In the genomic region with DNA sequence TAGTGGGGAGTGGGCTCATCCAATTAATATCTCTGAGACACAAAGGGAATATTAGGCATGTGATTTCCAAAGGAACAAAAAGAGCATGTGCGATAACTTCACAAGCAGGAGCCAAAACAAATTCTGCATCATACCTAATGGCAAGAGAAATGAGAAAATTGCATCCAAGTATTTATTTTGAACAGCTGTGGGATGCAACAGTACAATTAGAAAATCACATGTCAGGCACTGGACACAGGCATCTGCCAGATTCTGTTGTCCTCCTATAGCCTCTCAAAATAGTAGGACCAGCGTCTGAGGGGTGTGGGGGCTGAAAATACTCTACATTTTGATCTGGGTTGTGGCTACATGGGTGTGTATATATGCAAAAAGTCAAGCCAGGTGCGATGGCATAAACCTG, we compare ENCODE assay signal across 25 cellular contexts.
DNase-seq lines count a peak whose midpoint lies in the region; ATAC-seq and TF ChIP-seq lines count a peak whose summit lies in the region.
"Had no signal": no experiment of that assay in that cellular context is flagged by ENCODE, and none has a peak within 500 bp of the region (broad histone marks: within the 10 kb centered on the region; RNA-seq: fewer than 3 reads in every experiment).

No MANE protein-coding gene starts in this region.

- H3K9ac ChIP-seq in BLaER1 treated with 17β-estradiol and CSF1 and Interleukin-3, amounts not matched to agents 10 nM and 100 nM: no peak overlapping the region

- H3K9me3 ChIP-seq in BLaER1 treated with 17β-estradiol and CSF1 and Interleukin-3, amounts not matched to agents 10 nM and 100 nM (replicated peaks in 1 of 11): peaks cover 17 to 23% (median 19%) of the 10 kb centered on the region in 11 experiments
- no peaks in the 10 kb centered on the region for H3K9me3 ChIP-seq in OCI-LY7 (ENCODE audit: low read length)
- peaks cover 3 to 7% (median 7%) of the 10 kb centered on the region in 3 donors for H3K9me3 ChIP-seq in tibial artery

- ATAC-seq in activated T-helper 17 cell treated with anti-CD3 and anti-CD28 coated beads, Interleukin-2, amount 50 U/mL, for 72 hours (replicated peaks): no peak
- no peak for ATAC-seq in GM19328 (IDR thresholded peaks at IDR 0.05; ENCODE audit: unreplicated experiment)
- ATAC-seq: HepG2, T-cell had no signal

- H3K79me2 ChIP-seq in OCI-LY7 (ENCODE audit: insufficient read depth, low read depth, low read length): no peaks in the 10 kb centered on the region

- DNase-seq in OCI-LY7 (ENCODE audit: low spot score): no peak
- DNase-seq in fibroblast of gingiva (ENCODE audit: low read depth): peak; percentile 33
- DNase-seq in tibial artery: no peak
- DNase-seq in HUDEP-2 (lab: John Stamatoyannopoulos, UW; ENCODE audit: unreplicated experiment in 76 of 76): no peak
- DNase-seq: CD8-positive, alpha-beta memory T cell; DMS 273 treated with DMSO at 0.1 percent for 48 hours; DMS79; Karpas-422; NCI-H1092 treated with DMSO at 0.1 percent for 48 hours; NCI-H1436; NCI-H187; NCI-H2081 treated with DMSO at 0.1 percent for 48 hours; NCI-H2171 treated with DMSO at 0.1 percent for 48 hours; NCI-H345; NCI-H510A treated with DMSO at 0.1 percent for 48 hours; NCI-H748 treated with DMSO at 0.1 percent for 48 hours; NK-92 treated with Interleukin-12 subunit alpha and Interleukin-12 subunit beta, amount 100 ng/mL, for 24 hours; PC-9; SHP77; T-cell had no signal

- no peaks in the 10 kb centered on the region for H4K20me1 ChIP-seq in BLaER1 treated with 17β-estradiol and CSF1 and Interleukin-3, amounts not matched to agents 10 nM and 100 nM
- H4K20me1 ChIP-seq in OCI-LY7 (ENCODE audit: insufficient read depth, low read length): no peaks in the 10 kb centered on the region

- no peaks in the 10 kb centered on the region for H3K9me2 ChIP-seq in OCI-LY7 (ENCODE audit: insufficient read depth, low read length)

- intact Hi-C loops in OCI-LY7 (cut with micrococcal nuclease; ENCODE audit: unreplicated experiment) (no loop called here), tibial artery (cut with DNase I; ENCODE audit: low total_unique reads) (no loop called here)

- TF ChIP-seq CTCF in OCI-LY7 (conservative IDR thresholded peaks at IDR 0.05; ENCODE audit: low read length) (no peak), tibial artery (IDR thresholded peaks at IDR 0.05) (no peak)

- H2AFZ ChIP-seq in OCI-LY7 (ENCODE audit: low read length): no peak overlapping the region
- H2AFZ ChIP-seq: PC-9 had no signal

- peaks cover 9% of the 10 kb centered on the region for H3K9me3 Mint-ChIP-seq in activated T-helper 17 cell treated with anti-CD3 and anti-CD28 coated beads, Interleukin-2, amount 50 U/mL, for 72 hours

- H3K4me3 ChIP-seq in BLaER1 treated with 17β-estradiol and CSF1 and Interleukin-3, amounts not matched to agents 10 nM and 100 nM: no peak overlapping the region
- H3K4me3 ChIP-seq in OCI-LY7 (ENCODE audit: low read depth, low read length, poor library complexity, severe bottlenecking) (no peak overlapping the region), tibial artery (no peak overlapping the region)
- H3K4me3 ChIP-seq: PC-9 had no signal

- no peak overlapping the region for H3K27ac Mint-ChIP-seq in activated T-helper 17 cell treated with anti-CD3 and anti-CD28 coated beads, Interleukin-2, amount 50 U/mL, for 72 hours
- H3K27ac Mint-ChIP-seq: CD8-positive, alpha-beta memory T cell; T-cell had no signal

- H3K27ac ChIP-seq in BLaER1 treated with 17β-estradiol and CSF1 and Interleukin-3, amounts not matched to agents 10 nM and 100 nM: peak overlapping the region in 4 of 11 experiments; percentile 73 to 85 (median 82); a peak in 5 of 22 replicates
- no peak overlapping the region for H3K27ac ChIP-seq in OCI-LY7 (ENCODE audit: low read depth, low read length, poor library complexity, severe bottlenecking)
- peak overlapping the region; percentile 73 to 80 for H3K27ac ChIP-seq in tibial artery
- H3K27ac ChIP-seq: HL-60, PC-9 had no signal

- H3K36me3 Mint-ChIP-seq in activated T-helper 17 cell treated with anti-CD3 and anti-CD28 coated beads, Interleukin-2, amount 50 U/mL, for 72 hours (ENCODE audit: low read depth): no peaks in the 10 kb centered on the region
- H3K36me3 Mint-ChIP-seq: T-cell had no signal

- CTCF ChIA-PET in OCI-LY7 (lab: Charles Lee; ENCODE audit: unreplicated experiment): no interaction called here

- peak overlapping the region; percentile 56 to 90 (median 75); a peak in 19 of 22 replicates for H3K4me2 ChIP-seq in BLaER1 treated with 17β-estradiol and CSF1 and Interleukin-3, amounts not matched to agents 10 nM and 100 nM
- H3K4me2 ChIP-seq in OCI-LY7 (ENCODE audit: low read length): peak overlapping the region; percentile 27; the same call in 1 of the 2 replicates
- H3K4me2 ChIP-seq: PC-9 had no signal

- peaks cover 0 to 4% (median 0%) of the 10 kb centered on the region in 11 experiments; a peak in 3 of 22 replicates for H3K36me3 ChIP-seq in BLaER1 treated with 17β-estradiol and CSF1 and Interleukin-3, amounts not matched to agents 10 nM and 100 nM
- no peaks in the 10 kb centered on the region for H3K36me3 ChIP-seq in OCI-LY7 (ENCODE audit: insufficient read depth, low read length)
- peaks cover 0 to 3% (median 0%) of the 10 kb centered on the region in 3 donors for H3K36me3 ChIP-seq in tibial artery

- peaks cover 64 to 77% (median 68%) of the 10 kb centered on the region in 10 experiments for H3K4me1 ChIP-seq in BLaER1 treated with 17β-estradiol and CSF1 and Interleukin-3, amounts not matched to agents 10 nM and 100 nM
- H3K4me1 ChIP-seq in OCI-LY7 (ENCODE audit: insufficient read depth, low read length, poor library complexity, severe bottlenecking) (peaks cover 51% of the 10 kb centered on the region), tibial artery (peaks cover 0 to 66% (median 23%) of the 10 kb centered on the region in 4 donors)

- H3K27me3 ChIP-seq in BLaER1 treated with 17β-estradiol and CSF1 and Interleukin-3, amounts not matched to agents 10 nM and 100 nM: no peaks in the 10 kb centered on the region
- no peaks in the 10 kb centered on the region for H3K27me3 ChIP-seq in tibial artery

- BruUV-seq in OCI-LY7 (replicated peaks; lab: Mats Ljungman, UMichigan): no TSS peak

- no peaks in the 10 kb centered on the region for H3K4me1 Mint-ChIP-seq in activated T-helper 17 cell treated with anti-CD3 and anti-CD28 coated beads, Interleukin-2, amount 50 U/mL, for 72 hours
- H3K4me1 Mint-ChIP-seq: CD8-positive, alpha-beta memory T cell; T-cell had no signal

- no peak overlapping the region for H3K4me3 Mint-ChIP-seq in activated T-helper 17 cell treated with anti-CD3 and anti-CD28 coated beads, Interleukin-2, amount 50 U/mL, for 72 hours
- H3K4me3 Mint-ChIP-seq: CD8-positive, alpha-beta memory T cell; T-cell had no signal

- H3K27me3 Mint-ChIP-seq in activated T-helper 17 cell treated with anti-CD3 and anti-CD28 coated beads, Interleukin-2, amount 50 U/mL, for 72 hours: peaks cover 3% of the 10 kb centered on the region

- POLR2A ChIA-PET in OCI-LY7 (lab: Charles Lee): no interaction called here
